In the genomic region with DNA sequence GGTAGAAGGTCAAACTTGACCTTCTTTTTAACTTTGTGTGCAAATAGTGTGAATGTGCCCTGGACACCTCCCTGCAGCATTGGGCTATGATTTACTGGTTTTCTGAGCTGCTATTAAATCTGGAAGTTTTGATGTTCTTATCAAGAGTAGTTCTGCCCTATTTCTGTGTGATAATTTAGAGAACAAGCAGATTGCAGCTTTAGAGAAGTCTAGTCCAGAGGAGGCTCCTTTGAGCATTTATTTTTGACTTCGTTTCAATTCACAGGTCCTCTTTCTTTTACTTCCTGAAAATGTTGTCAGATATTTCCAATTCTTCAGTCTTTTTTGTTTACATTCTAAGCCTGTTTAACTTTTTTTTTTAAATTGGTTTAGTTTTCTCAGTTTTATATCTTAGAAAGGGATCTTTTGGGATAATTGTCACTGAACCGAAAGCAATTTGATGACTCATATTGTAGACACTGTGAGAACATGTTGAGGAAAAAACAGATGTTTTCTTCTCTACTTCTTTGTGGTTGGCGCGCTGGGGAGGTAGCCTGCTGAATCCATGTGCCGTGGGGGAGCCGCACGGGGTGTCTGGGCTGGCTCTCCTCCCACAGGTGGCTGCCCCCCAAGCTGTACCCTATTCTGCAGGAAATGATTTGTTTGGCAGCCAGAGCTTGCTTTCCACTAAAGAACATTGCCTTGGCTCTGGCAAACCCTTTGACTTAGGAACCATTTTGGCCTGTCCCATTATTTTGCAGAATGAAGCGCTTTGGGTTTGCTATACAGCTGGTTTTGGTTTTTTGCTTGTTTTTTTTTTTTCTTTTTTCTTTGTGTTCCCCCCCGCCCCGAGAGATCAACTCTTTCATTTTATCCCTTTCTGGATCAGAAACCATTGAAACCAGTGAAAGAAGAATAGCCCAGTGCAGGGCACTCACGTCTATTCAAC, we compare ENCODE assay signal across 1 cellular context.
A peak's percentile ranks its signal among the peaks of the same experiment; 100 is the strongest.
TF ChIP-seq lines count a peak whose summit lies in the region.

No MANE protein-coding gene starts in this region.

TF ChIP-seq in HEK293, 187 proteins besides CTCF, POLR2A, EP300 and RAD21 (continued from another document and continues in another):
- TF ChIP-seq ZNF433 (tag by site-specific recombination; IDR thresholded peaks at IDR 0.05; ENCODE audit: low read depth) = no peak
- TF ChIP-seq ZNF791 (tag by site-specific recombination; IDR thresholded peaks at IDR 0.05) = no peak
- no peak for TF ChIP-seq ZNF558 (tag by site-specific recombination; IDR thresholded peaks at IDR 0.05)
- no peak for TF ChIP-seq ZNF140 (tag by site-specific recombination; IDR thresholded peaks at IDR 0.05)
- TF ChIP-seq, protein P1, sequence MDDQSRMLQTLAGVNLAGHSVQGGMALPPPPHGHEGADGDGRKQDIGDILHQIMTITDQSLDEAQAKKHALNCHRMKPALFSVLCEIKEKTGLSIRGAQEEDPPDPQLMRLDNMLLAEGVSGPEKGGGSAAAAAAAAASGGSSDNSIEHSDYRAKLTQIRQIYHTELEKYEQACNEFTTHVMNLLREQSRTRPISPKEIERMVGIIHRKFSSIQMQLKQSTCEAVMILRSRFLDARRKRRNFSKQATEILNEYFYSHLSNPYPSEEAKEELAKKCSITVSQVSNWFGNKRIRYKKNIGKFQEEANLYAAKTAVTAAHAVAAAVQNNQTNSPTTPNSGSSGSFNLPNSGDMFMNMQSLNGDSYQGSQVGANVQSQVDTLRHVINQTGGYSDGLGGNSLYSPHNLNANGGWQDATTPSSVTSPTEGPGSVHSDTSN (CRISPR knock-in tag; IDR thresholded peaks at IDR 0.05) = no peak
- TF ChIP-seq ZNF645 (tag by site-specific recombination; IDR thresholded peaks at IDR 0.05) = no peak
- no peak for TF ChIP-seq ZNF658 (tag by site-specific recombination; IDR thresholded peaks at IDR 0.05)
- peak; percentile 25; the same call in 1 of the 2 replicates for TF ChIP-seq ZNF335 (tag by site-specific recombination; conservative IDR thresholded peaks at IDR 0.05)
- TF ChIP-seq, protein P2, sequence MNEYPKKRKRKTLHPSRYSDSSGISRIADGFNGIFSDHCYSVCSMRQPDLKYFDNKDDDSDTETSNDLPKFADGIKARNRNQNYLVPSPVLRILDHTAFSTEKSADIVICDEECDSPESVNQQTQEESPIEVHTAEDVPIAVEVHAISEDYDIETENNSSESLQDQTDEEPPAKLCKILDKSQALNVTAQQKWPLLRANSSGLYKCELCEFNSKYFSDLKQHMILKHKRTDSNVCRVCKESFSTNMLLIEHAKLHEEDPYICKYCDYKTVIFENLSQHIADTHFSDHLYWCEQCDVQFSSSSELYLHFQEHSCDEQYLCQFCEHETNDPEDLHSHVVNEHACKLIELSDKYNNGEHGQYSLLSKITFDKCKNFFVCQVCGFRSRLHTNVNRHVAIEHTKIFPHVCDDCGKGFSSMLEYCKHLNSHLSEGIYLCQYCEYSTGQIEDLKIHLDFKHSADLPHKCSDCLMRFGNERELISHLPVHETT (tag by site-specific recombination; IDR thresholded peaks at IDR 0.05) = no peak
- no peak for TF ChIP-seq ZFP3 (tag by site-specific recombination; IDR thresholded peaks at IDR 0.05; ENCODE audit: low read depth)
- peak; percentile 100 for TF ChIP-seq GLIS1 (tag by site-specific recombination; IDR thresholded peaks at IDR 0.05)
- TF ChIP-seq ZNF184 (tag by site-specific recombination; IDR thresholded peaks at IDR 0.05) = peak; percentile 97
- TF ChIP-seq, protein P3, sequence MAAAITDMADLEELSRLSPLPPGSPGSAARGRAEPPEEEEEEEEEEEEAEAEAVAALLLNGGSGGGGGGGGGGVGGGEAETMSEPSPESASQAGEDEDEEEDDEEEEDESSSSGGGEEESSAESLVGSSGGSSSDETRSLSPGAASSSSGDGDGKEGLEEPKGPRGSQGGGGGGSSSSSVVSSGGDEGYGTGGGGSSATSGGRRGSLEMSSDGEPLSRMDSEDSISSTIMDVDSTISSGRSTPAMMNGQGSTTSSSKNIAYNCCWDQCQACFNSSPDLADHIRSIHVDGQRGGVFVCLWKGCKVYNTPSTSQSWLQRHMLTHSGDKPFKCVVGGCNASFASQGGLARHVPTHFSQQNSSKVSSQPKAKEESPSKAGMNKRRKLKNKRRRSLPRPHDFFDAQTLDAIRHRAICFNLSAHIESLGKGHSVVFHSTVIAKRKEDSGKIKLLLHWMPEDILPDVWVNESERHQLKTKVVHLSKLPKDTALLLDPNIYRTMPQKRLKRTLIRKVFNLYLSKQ (tag by site-specific recombination; IDR thresholded peaks at IDR 0.05; ENCODE audit: borderline replicate concordance) = no peak
- no peak for TF ChIP-seq ZNF239 (tag by site-specific recombination; IDR thresholded peaks at IDR 0.05)
- TF ChIP-seq ZNF548 (tag by site-specific recombination; IDR thresholded peaks at IDR 0.05) = no peak
- peak; percentile 67 for TF ChIP-seq ZNF341 (tag by site-specific recombination; IDR thresholded peaks at IDR 0.05; ENCODE audit: low read depth)
- TF ChIP-seq ZBTB20 (tag by site-specific recombination; IDR thresholded peaks at IDR 0.05) = no peak
- no peak for TF ChIP-seq ZNF561 (tag by site-specific recombination; IDR thresholded peaks at IDR 0.05; ENCODE audit: borderline replicate concordance)
- TF ChIP-seq, protein P4, sequence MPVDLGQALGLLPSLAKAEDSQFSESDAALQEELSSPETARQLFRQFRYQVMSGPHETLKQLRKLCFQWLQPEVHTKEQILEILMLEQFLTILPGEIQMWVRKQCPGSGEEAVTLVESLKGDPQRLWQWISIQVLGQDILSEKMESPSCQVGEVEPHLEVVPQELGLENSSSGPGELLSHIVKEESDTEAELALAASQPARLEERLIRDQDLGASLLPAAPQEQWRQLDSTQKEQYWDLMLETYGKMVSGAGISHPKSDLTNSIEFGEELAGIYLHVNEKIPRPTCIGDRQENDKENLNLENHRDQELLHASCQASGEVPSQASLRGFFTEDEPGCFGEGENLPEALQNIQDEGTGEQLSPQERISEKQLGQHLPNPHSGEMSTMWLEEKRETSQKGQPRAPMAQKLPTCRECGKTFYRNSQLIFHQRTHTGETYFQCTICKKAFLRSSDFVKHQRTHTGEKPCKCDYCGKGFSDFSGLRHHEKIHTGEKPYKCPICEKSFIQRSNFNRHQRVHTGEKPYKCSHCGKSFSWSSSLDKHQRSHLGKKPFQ (tag by site-specific recombination; IDR thresholded peaks at IDR 0.05) = peak; percentile 10; the same call in 1 of the 2 replicates
- TF ChIP-seq, protein P5, sequence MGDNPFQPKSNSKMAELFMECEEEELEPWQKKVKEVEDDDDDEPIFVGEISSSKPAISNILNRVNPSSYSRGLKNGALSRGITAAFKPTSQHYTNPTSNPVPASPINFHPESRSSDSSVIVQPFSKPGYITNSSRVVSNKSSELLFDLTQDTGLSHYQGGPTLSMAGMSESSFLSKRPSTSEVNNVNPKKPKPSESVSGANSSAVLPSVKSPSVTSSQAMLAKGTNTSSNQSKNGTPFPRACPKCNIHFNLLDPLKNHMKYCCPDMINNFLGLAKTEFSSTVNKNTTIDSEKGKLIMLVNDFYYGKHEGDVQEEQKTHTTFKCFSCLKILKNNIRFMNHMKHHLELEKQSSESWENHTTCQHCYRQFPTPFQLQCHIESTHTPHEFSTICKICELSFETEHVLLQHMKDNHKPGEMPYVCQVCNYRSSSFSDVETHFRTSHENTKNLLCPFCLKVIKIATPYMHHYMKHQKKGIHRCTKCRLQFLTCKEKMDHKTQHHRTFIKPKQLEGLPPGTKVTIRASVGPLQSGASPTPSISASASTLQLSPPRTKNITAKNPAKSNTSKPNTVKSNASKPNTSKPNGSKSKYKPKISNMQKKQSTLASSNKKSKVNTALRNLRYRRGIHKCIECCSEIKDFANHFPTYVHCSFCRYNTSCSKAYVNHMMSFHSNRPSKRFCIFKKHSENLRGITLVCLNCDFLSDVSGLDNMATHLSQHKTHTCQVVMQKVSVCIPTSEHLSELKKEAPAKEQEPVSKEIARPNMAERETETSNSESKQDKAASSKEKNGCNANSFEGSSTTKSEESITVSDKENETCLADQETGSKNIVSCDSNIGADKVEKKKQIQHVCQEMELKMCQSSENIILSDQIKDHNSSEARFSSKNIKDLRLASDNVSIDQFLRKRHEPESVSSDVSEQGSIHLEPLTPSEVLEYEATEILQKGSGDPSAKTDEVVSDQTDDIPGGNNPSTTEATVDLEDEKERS (tag by site-specific recombination; IDR thresholded peaks at IDR 0.05) = no peak
- no peak for TF ChIP-seq ZSCAN16 (tag by site-specific recombination; IDR thresholded peaks at IDR 0.05)
- TF ChIP-seq ZNF610 (tag by site-specific recombination; IDR thresholded peaks at IDR 0.05; ENCODE audit: borderline replicate concordance) = no peak
- no peak for TF ChIP-seq ZNF146 (tag by site-specific recombination; IDR thresholded peaks at IDR 0.05)
- TF ChIP-seq ZBTB11 (tag by site-specific recombination; conservative IDR thresholded peaks at IDR 0.05; ENCODE audit: low read depth) = no peak
- peak; percentile 71 for TF ChIP-seq SCRT2 (tag by site-specific recombination; IDR thresholded peaks at IDR 0.05)
- TF ChIP-seq ZNF830 (tag by site-specific recombination; IDR thresholded peaks at IDR 0.05; ENCODE audit: low read depth) = no peak
- TF ChIP-seq ZNF837 (tag by site-specific recombination; IDR thresholded peaks at IDR 0.05) = no peak
- no peak for TF ChIP-seq ZBTB1 (tag by site-specific recombination; IDR thresholded peaks at IDR 0.05)
- no peak for TF ChIP-seq KLF7 (tag by site-specific recombination; IDR thresholded peaks at IDR 0.05; ENCODE audit: borderline replicate concordance)
- TF ChIP-seq ZBTB21 (tag by site-specific recombination; IDR thresholded peaks at IDR 0.05) = peak; percentile 48; the same call in 1 of the 2 replicates
- TF ChIP-seq MZF1 (tag by site-specific recombination; IDR thresholded peaks at IDR 0.05; ENCODE audit: borderline replicate concordance) = no peak
- TF ChIP-seq PRDM4 (tag by site-specific recombination; IDR thresholded peaks at IDR 0.05) = no peak
- TF ChIP-seq ZNF670 (tag by site-specific recombination; IDR thresholded peaks at IDR 0.05; ENCODE audit: low read depth) = no peak
- no peak for TF ChIP-seq ZNF175 (tag by site-specific recombination; IDR thresholded peaks at IDR 0.05)
- no peak for TF ChIP-seq ZNF560 (tag by site-specific recombination; IDR thresholded peaks at IDR 0.05; ENCODE audit: borderline replicate concordance)
- TF ChIP-seq ZFP37 (tag by site-specific recombination; IDR thresholded peaks at IDR 0.05) = no peak
- TF ChIP-seq ZBTB48 (tag by site-specific recombination; IDR thresholded peaks at IDR 0.05) = no peak
- no peak for TF ChIP-seq ZNF416 (tag by site-specific recombination; IDR thresholded peaks at IDR 0.05)
- TF ChIP-seq BCL11B (tag by site-specific recombination; IDR thresholded peaks at IDR 0.05; ENCODE audit: low read depth) = no peak
- TF ChIP-seq ZNF654 (tag by site-specific recombination; IDR thresholded peaks at IDR 0.05; ENCODE audit: low read depth) = peak; percentile 2; the same call in 1 of the 2 replicates
- no peak for TF ChIP-seq ZNF266 (tag by site-specific recombination; IDR thresholded peaks at IDR 0.05; ENCODE audit: low read depth)
- TF ChIP-seq ZNF423 (tag by site-specific recombination; IDR thresholded peaks at IDR 0.05) = no peak
- TF ChIP-seq ZNF529 (tag by site-specific recombination; IDR thresholded peaks at IDR 0.05; ENCODE audit: insufficient replicate concordance) = no peak
- no peak; the same call in 1 of the 2 replicates for TF ChIP-seq ZNF394 (tag by site-specific recombination; IDR thresholded peaks at IDR 0.05; ENCODE audit: borderline replicate concordance)
